Comparison of ENCODE assay signal across 26 cellular contexts in the genomic region with DNA sequence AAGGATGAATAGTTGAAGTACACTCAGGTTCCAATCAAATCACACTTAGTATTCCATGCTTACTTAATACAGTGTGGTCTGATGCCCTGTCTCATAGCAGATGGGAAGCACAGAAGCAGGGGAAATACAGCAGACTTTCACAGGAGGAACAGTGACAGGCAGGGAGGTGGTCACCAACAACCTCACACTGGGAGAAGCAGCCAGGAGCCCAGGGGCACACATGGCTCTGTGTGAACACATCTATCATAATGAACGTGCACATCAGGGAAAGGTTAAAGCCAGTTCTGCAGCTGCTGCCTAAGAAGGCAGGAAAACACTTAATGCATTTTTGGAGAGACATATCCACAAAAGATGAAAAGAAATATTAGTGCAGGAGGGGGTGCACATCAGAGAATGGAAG.
DNase-seq lines count a peak whose midpoint lies in the region; TF ChIP-seq lines count a peak whose summit lies in the region.
"Had no signal": no experiment of that assay in that cellular context is flagged by ENCODE, and none has a peak within 500 bp of the region (broad histone marks: within the 10 kb centered on the region; RNA-seq: fewer than 3 reads in every experiment).

No MANE protein-coding gene starts in this region.

- no peaks in the 10 kb centered on the region for H3K4me1 ChIP-seq in endodermal cell (ENCODE audit: control insufficient read depth, insufficient read depth, low read length)
- no peaks in the 10 kb centered on the region for H3K4me1 ChIP-seq in Karpas-422 (ENCODE audit: low read length)
- H3K4me1 ChIP-seq: BE2C had no signal

- H3K4me3 ChIP-seq in endodermal cell (ENCODE audit: low read length) (no peak overlapping the region), neural cell (ENCODE audit: low read length) (no peak overlapping the region), Karpas-422 (ENCODE audit: low read length) (no peak overlapping the region)
- H3K4me3 ChIP-seq: BLaER1, GM12878 had no signal

- DNase-seq in endodermal cell (no peak), glutamatergic neuron (no peak), medulla oblongata (ENCODE audit: extremely low spot score) (no peak), NCI-H748 (lab: John Stamatoyannopoulos, UW; ENCODE audit: unreplicated experiment) (no peak), Karpas-422 (no peak), NCI-H1436 (lab: John Stamatoyannopoulos, UW) (no peak)
- DNase-seq: 8988T; ACHN; BE2C; C1 segment of cervical spinal cord; CD4-positive, alpha-beta memory T cell; CD4-positive, CD25-positive, alpha-beta regulatory T cell; CD8-positive, alpha-beta memory T cell; COR-L47; DMS 273 treated with DMSO at 0.1 percent for 48 hours; DMS153; DMS53; DMS79; DND-41; EL; GDM1 had no signal

- H3K4me3 Mint-ChIP-seq in brain = peak overlapping the region in 1 of 5 experiments; percentile 19
- no peak overlapping the region for H3K4me3 Mint-ChIP-seq in endodermal cell
- no peak overlapping the region for H3K4me3 Mint-ChIP-seq in glutamatergic neuron (ENCODE audit: unreplicated experiment)
- H3K4me3 Mint-ChIP-seq: CD14-positive monocyte; CD4-positive, alpha-beta memory T cell; CD4-positive, CD25-positive, alpha-beta regulatory T cell; CD8-positive, alpha-beta memory T cell had no signal

- no peak overlapping the region for H3K9ac ChIP-seq in endodermal cell (ENCODE audit: extremely low read depth, low read length, poor library complexity, severe bottlenecking)
- no peak overlapping the region for H3K9ac ChIP-seq in neural cell (ENCODE audit: low read length)
- no peak overlapping the region for H3K9ac ChIP-seq in Karpas-422 (ENCODE audit: low read length)
- H3K9ac ChIP-seq: BLaER1 had no signal

- H3K27me3 ChIP-seq in endodermal cell (ENCODE audit: control insufficient read depth, insufficient read depth, low read length, poor library complexity, severe bottlenecking) = no peaks in the 10 kb centered on the region
- H3K27me3 ChIP-seq in neural cell (ENCODE audit: insufficient read depth, low read depth, low read length) = no peaks in the 10 kb centered on the region
- H3K27me3 ChIP-seq in Karpas-422 (ENCODE audit: low read length) = no peaks in the 10 kb centered on the region
- H3K27me3 ChIP-seq: BE2C, BLaER1 had no signal

- TF ChIP-seq RAD21 in neural cell (conservative IDR thresholded peaks at IDR 0.05) = no peak

- no peak for TF ChIP-seq EP300 in neural cell (conservative IDR thresholded peaks at IDR 0.05; ENCODE audit: poor library complexity, severe bottlenecking)

- H3K4me2 ChIP-seq in neural cell (ENCODE audit: low read length) (no peak overlapping the region), Karpas-422 (ENCODE audit: low read depth, low read length, poor library complexity, severe bottlenecking) (no peak overlapping the region)
- H3K4me2 ChIP-seq: BLaER1 had no signal

- H2AFZ ChIP-seq in neural cell (ENCODE audit: low read depth, low read length) (peak overlapping the region; percentile 5), Karpas-422 (ENCODE audit: low read length) (no peak overlapping the region)

- H3K9me3 Mint-ChIP-seq in brain (peaks cover 0 to 19% (median 7%) of the 10 kb centered on the region in 5 experiments), endodermal cell (no peaks in the 10 kb centered on the region), glutamatergic neuron (ENCODE audit: unreplicated experiment) (peaks cover 4% of the 10 kb centered on the region)

- H3K4me1 Mint-ChIP-seq in brain (peaks cover 33% of the 10 kb centered on the region), endodermal cell (peaks cover 10% of the 10 kb centered on the region), glutamatergic neuron (ENCODE audit: low read depth, unreplicated experiment) (peaks cover 2% of the 10 kb centered on the region)
- H3K4me1 Mint-ChIP-seq: CD14-positive monocyte; CD4-positive, alpha-beta memory T cell; CD4-positive, CD25-positive, alpha-beta regulatory T cell; CD8-positive, alpha-beta memory T cell had no signal

- TF ChIP-seq CTCF in brain (conservative IDR thresholded peaks at IDR 0.05) = no peak
- TF ChIP-seq CTCF in endodermal cell (conservative IDR thresholded peaks at IDR 0.05) = no peak
- no peak for TF ChIP-seq CTCF in glutamatergic neuron (IDR thresholded peaks at IDR 0.05; ENCODE audit: partially characterized antibody, unreplicated experiment)
- no peak for TF ChIP-seq CTCF in neural cell (IDR thresholded peaks at IDR 0.05; ENCODE audit: poor library complexity, severe bottlenecking)

- H3K36me3 Mint-ChIP-seq in brain (no peaks in the 10 kb centered on the region), endodermal cell (ENCODE audit: low read depth) (no peaks in the 10 kb centered on the region), glutamatergic neuron (ENCODE audit: unreplicated experiment) (no peaks in the 10 kb centered on the region)
- H3K36me3 Mint-ChIP-seq: CD14-positive monocyte; CD4-positive, alpha-beta memory T cell; CD4-positive, CD25-positive, alpha-beta regulatory T cell; CD8-positive, alpha-beta memory T cell had no signal

- no peaks in the 10 kb centered on the region for H3K27me3 Mint-ChIP-seq in brain
- H3K27me3 Mint-ChIP-seq in endodermal cell (ENCODE audit: insufficient read depth) = no peaks in the 10 kb centered on the region
- peaks cover 1% of the 10 kb centered on the region for H3K27me3 Mint-ChIP-seq in glutamatergic neuron (ENCODE audit: unreplicated experiment)

- H4K20me1 ChIP-seq in neural cell (ENCODE audit: insufficient read depth) = no peaks in the 10 kb centered on the region
- H4K20me1 ChIP-seq in Karpas-422 (ENCODE audit: insufficient read depth, low read depth, low read length) = no peaks in the 10 kb centered on the region
- H4K20me1 ChIP-seq: BLaER1 had no signal

- H3K27ac ChIP-seq in endodermal cell (ENCODE audit: low read depth, low read length) (peak overlapping the region; percentile 85), neural cell (ENCODE audit: low read length) (peak overlapping the region; percentile 3), Karpas-422 (ENCODE audit: low read length) (no peak overlapping the region)
- H3K27ac ChIP-seq: BLaER1 had no signal

- H3K27ac Mint-ChIP-seq in brain = peak overlapping the region; percentile 36 to 92 (median 81)
- no peak overlapping the region for H3K27ac Mint-ChIP-seq in endodermal cell
- peak overlapping the region; percentile 33 for H3K27ac Mint-ChIP-seq in glutamatergic neuron (ENCODE audit: unreplicated experiment)
- H3K27ac Mint-ChIP-seq: CD14-positive monocyte; CD4-positive, alpha-beta memory T cell; CD4-positive, CD25-positive, alpha-beta regulatory T cell; CD8-positive, alpha-beta memory T cell had no signal

- H3K9me2 ChIP-seq in neural cell (ENCODE audit: insufficient read depth, low read length) (no peaks in the 10 kb centered on the region), Karpas-422 (replicated peaks; ENCODE audit: insufficient read depth, low read length) (no peaks in the 10 kb centered on the region)

- no peaks in the 10 kb centered on the region for H3K36me3 ChIP-seq in endodermal cell (ENCODE audit: control insufficient read depth, insufficient read depth, low read length)
- no peaks in the 10 kb centered on the region for H3K36me3 ChIP-seq in neural cell (ENCODE audit: insufficient read depth, low read length)
- H3K36me3 ChIP-seq in Karpas-422 (ENCODE audit: insufficient read depth, low read length) = no peaks in the 10 kb centered on the region
- H3K36me3 ChIP-seq: BE2C, BLaER1 had no signal

- no peaks in the 10 kb centered on the region for H3K9me3 ChIP-seq in endodermal cell (ENCODE audit: control insufficient read depth, low read length)
- H3K9me3 ChIP-seq in neural cell (ENCODE audit: low read length) = no peaks in the 10 kb centered on the region
- no peaks in the 10 kb centered on the region for H3K9me3 ChIP-seq in Karpas-422 (ENCODE audit: low read length)
- H3K9me3 ChIP-seq: BE2C, BLaER1 had no signal

- no peaks in the 10 kb centered on the region for H3K79me2 ChIP-seq in neural cell (replicated peaks; ENCODE audit: insufficient read depth, low read length)
- no peaks in the 10 kb centered on the region for H3K79me2 ChIP-seq in Karpas-422 (ENCODE audit: low read length)

- WGBS in endodermal cell (ENCODE audit: insufficient coverage in 1 of 2, insufficient read length in 1 of 2), 2 experiments = 78 to 88% methylated on average over 1 of the region's 1 CpG

- H3F3A ChIP-seq in neural cell (ENCODE audit: insufficient read depth, low read length, poor library complexity, severe bottlenecking) = no peaks in the 10 kb centered on the region

TF ChIP-seq in neural cell, 6 proteins besides CTCF, POLR2A, EP300 and RAD21:
- no peak for TF ChIP-seq MXI1 (conservative IDR thresholded peaks at IDR 0.05; ENCODE audit: poor library complexity, severe bottlenecking)
- no peak for TF ChIP-seq EZH2 (IDR thresholded peaks at IDR 0.05; ENCODE audit: borderline replicate concordance, insufficient read depth, low read length, poor library complexity, severe bottlenecking)
- TF ChIP-seq, protein P1, sequence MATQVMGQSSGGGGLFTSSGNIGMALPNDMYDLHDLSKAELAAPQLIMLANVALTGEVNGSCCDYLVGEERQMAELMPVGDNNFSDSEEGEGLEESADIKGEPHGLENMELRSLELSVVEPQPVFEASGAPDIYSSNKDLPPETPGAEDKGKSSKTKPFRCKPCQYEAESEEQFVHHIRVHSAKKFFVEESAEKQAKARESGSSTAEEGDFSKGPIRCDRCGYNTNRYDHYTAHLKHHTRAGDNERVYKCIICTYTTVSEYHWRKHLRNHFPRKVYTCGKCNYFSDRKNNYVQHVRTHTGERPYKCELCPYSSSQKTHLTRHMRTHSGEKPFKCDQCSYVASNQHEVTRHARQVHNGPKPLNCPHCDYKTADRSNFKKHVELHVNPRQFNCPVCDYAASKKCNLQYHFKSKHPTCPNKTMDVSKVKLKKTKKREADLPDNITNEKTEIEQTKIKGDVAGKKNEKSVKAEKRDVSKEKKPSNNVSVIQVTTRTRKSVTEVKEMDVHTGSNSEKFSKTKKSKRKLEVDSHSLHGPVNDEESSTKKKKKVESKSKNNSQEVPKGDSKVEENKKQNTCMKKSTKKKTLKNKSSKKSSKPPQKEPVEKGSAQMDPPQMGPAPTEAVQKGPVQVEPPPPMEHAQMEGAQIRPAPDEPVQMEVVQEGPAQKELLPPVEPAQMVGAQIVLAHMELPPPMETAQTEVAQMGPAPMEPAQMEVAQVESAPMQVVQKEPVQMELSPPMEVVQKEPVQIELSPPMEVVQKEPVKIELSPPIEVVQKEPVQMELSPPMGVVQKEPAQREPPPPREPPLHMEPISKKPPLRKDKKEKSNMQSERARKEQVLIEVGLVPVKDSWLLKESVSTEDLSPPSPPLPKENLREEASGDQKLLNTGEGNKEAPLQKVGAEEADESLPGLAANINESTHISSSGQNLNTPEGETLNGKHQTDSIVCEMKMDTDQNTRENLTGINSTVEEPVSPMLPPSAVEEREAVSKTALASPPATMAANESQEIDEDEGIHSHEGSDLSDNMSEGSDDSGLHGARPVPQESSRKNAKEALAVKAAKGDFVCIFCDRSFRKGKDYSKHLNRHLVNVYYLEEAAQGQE (IDR thresholded peaks at IDR 0.05; ENCODE audit: borderline replicate concordance) = no peak
- no peak for TF ChIP-seq TAF1 (IDR thresholded peaks at IDR 0.05; ENCODE audit: low read depth)
- TF ChIP-seq POLR2AphosphoS5 (IDR thresholded peaks at IDR 0.05) = no peak
- no peak for TF ChIP-seq SMC3 (conservative IDR thresholded peaks at IDR 0.05; ENCODE audit: poor library complexity)
